In the genomic region with DNA sequence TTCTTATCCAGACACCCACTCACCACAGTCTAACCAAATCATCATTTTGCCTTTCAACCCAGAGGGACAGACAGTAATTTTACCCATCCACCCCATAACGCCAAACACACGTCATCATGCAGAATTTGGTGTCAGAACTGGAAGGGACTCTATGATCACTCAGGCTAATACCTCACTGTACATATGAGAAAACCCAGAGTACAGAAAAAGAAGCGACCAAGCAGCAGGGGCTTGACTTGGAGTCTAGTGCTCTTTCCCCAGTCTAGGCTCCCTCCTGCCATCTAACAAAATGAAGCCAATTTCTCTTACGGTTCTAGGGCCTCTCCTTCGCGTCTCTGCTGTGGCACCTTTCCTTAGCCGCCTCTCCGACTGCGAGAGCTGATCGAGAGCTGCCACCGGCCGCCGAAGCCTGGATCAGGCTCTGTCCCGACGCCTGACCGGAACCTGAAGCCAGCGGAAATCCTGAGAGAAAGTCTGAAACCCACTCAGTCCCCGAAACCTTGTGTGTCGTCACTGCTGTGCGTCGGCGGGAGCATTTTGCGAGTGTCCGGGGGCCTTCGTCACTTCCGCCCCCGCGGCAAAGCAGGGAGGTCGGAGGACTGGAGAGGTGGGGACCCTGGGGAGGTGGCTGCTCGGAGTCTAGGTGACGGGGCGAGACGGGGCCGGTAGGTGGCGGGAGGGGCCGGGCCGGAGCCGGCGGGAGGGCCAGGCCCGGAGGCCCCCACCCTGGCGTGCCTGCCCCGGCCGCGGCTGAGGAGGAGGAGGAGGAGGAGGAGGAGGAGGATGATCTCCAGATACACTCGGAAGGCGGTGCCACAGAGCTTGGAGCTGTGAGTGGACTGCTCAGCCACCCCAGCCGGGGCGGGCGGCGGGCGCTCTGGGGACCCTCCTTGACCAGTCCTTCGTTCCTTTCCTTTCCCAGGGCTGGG, we compare ENCODE assay signal across 1 cellular context.
TF ChIP-seq lines count a peak whose summit lies in the region.

A gene (minus strand): TSS at position 452 of the 929 bp plus-strand sequence. CDS start 4,071 bp downstream, outside the sequence.
A gene (plus strand): TSS at position 563 of the 929 bp plus-strand sequence. CDS start 221 bp downstream, at position 784.

TF ChIP-seq in HCT116, 20 proteins besides CTCF, POLR2A, EP300 and RAD21 (continued from another document):
- TF ChIP-seq, protein P1, sequence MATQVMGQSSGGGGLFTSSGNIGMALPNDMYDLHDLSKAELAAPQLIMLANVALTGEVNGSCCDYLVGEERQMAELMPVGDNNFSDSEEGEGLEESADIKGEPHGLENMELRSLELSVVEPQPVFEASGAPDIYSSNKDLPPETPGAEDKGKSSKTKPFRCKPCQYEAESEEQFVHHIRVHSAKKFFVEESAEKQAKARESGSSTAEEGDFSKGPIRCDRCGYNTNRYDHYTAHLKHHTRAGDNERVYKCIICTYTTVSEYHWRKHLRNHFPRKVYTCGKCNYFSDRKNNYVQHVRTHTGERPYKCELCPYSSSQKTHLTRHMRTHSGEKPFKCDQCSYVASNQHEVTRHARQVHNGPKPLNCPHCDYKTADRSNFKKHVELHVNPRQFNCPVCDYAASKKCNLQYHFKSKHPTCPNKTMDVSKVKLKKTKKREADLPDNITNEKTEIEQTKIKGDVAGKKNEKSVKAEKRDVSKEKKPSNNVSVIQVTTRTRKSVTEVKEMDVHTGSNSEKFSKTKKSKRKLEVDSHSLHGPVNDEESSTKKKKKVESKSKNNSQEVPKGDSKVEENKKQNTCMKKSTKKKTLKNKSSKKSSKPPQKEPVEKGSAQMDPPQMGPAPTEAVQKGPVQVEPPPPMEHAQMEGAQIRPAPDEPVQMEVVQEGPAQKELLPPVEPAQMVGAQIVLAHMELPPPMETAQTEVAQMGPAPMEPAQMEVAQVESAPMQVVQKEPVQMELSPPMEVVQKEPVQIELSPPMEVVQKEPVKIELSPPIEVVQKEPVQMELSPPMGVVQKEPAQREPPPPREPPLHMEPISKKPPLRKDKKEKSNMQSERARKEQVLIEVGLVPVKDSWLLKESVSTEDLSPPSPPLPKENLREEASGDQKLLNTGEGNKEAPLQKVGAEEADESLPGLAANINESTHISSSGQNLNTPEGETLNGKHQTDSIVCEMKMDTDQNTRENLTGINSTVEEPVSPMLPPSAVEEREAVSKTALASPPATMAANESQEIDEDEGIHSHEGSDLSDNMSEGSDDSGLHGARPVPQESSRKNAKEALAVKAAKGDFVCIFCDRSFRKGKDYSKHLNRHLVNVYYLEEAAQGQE (IDR thresholded peaks at IDR 0.05; ENCODE audit: low read depth), result no peak
- TF ChIP-seq ELF1 (IDR thresholded peaks at IDR 0.05; ENCODE audit: borderline replicate concordance, low read depth), result peak; percentile 45
TF ChIP-seq in HCT116: peak in this region for 11.
